Comparison of ENCODE assay signal across 12 cellular contexts in the genomic region with DNA sequence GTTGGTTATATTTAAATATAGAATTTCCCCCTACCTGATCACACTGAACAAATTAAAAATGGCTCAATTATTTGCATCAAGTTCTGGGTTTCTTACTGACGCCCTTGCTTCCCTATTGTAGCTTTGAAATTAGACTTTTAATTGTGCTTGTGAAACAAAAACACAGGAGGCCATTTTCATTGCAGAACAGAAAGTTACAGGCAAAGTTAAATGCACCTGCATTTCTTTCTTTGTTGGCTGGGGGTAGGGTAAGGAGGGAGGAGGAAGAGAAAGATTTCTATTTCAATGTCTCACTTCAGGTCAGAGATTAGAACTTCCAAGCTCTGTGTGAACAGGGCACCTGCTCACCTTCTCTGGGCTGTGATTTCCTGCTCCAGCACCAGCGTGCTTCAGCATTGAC.
DNase-seq lines count a peak whose midpoint lies in the region; ATAC-seq, FAIRE-seq and TF ChIP-seq lines count a peak whose summit lies in the region.
"Had no signal": no experiment of that assay in that cellular context is flagged by ENCODE, and none has a peak within 500 bp of the region (broad histone marks: within the 10 kb centered on the region; RNA-seq: fewer than 3 reads in every experiment).

No MANE protein-coding gene starts in this region.

- no peaks in the 10 kb centered on the region for H3K4me1 ChIP-seq in pancreas

- ATAC-seq in GM19023 (IDR thresholded peaks at IDR 0.05; ENCODE audit: unreplicated experiment): peak; percentile 48
- peak; percentile 52 for ATAC-seq in HG02571 (IDR thresholded peaks at IDR 0.05; ENCODE audit: unreplicated experiment)
- peak; percentile 47 for ATAC-seq in HG03460 (IDR thresholded peaks at IDR 0.05; ENCODE audit: unreplicated experiment)
- ATAC-seq in pancreas: peak in 3 of 4 donors; percentile 39 to 56 (median 51)
- ATAC-seq: heart right ventricle had no signal

- no peak for FAIRE-seq in pancreas (lab: Jason Lieb, UNC)

- H3K36me3 ChIP-seq in pancreas: no peaks in the 10 kb centered on the region
- H3K36me3 ChIP-seq: heart right ventricle had no signal

- H3K4me3 ChIP-seq in pancreas: no peak overlapping the region
- H3K4me3 ChIP-seq: heart right ventricle had no signal

- TF ChIP-seq CTCF in pancreas (IDR thresholded peaks at IDR 0.05): no peak

- H3K27me3 ChIP-seq in pancreas: no peaks in the 10 kb centered on the region
- H3K27me3 ChIP-seq: heart right ventricle had no signal

- DNase-seq in pancreas (no peak), GM19238 (ENCODE audit: insufficient read length, low spot score) (no peak), C1 segment of cervical spinal cord (lab: John Stamatoyannopoulos, UW) (no peak), NCI-H2196 (lab: John Stamatoyannopoulos, UW; ENCODE audit: unreplicated experiment) (no peak), NCI-H2227 treated with DMSO at 0.1 percent for 48 hours (lab: John Stamatoyannopoulos, UW) (no peak)
- DNase-seq: DMS53, heart right ventricle, NCI-H2029 had no signal

- WGBS in pancreas, 2 donors: 52 to 59% methylated on average over 2 of the region's 2 CpGs

- no peaks in the 10 kb centered on the region for H3K9me3 ChIP-seq in pancreas
- H3K9me3 ChIP-seq: heart right ventricle had no signal

- intact Hi-C loops in pancreas (cut with DNase I): no loop called here

- H3K27ac ChIP-seq in pancreas: no peak overlapping the region
- H3K27ac ChIP-seq: heart right ventricle, HL-60 had no signal
